31 cellular contexts compared by ENCODE assay signal in the genomic region with DNA sequence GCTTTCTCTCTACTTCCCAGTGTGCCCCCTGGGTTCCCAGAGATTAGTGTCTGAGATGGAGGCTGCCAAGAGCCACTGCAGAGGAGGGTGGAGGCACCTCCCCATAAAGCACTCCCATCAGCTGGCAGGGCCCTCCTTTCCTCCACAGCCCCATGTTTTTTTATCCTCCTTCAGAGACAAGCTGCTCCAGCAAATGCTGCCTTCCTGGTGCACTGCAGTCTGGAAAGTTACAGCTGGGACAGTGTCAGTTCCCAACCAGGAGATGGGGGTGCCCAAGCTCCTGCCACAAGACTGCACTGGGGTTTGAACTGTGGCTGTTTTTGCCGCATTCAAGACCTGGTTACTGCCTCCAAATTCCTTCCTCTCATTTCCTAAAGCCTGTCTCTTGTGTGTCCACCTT.
"Had no signal": no experiment of that assay in that cellular context is flagged by ENCODE, and none has a peak within 500 bp of the region (broad histone marks: within the 10 kb centered on the region; RNA-seq: fewer than 3 reads in every experiment).

No MANE protein-coding gene starts in this region.

- H3K27me3 ChIP-seq: brain microvascular endothelial cell, foreskin keratinocyte, heart left ventricle, upper lobe of right lung had no signal

- H3K4me1 Mint-ChIP-seq: activated CD4-positive, alpha-beta T cell treated with anti-CD3 and anti-CD28 coated beads, Interleukin-2, amount 10 ng/mL, durations not matched to agents 7 days and 5 days; activated T-helper 17 cell treated with anti-CD3 and anti-CD28 coated beads, Interleukin-2, amount 50 U/mL, for 72 hours; natural killer cell; stimulated activated naive B cell treated with anti-CD40 and anti-IgM and Interleukin-4, amounts not matched to agents 10 μg/mL and 1 μg/mL and 100 μg/mL, for 72 hours had no signal

- H3K27ac ChIP-seq: brain microvascular endothelial cell, esophagus muscularis mucosa, foreskin keratinocyte, heart left ventricle, lower lobe of right lung, neutrophil, prostate gland, stomach, tibial artery, upper lobe of right lung had no signal

- H3K9me3 ChIP-seq: esophagus muscularis mucosa, heart left ventricle, lower lobe of right lung, neutrophil, prostate gland, stomach, tibial artery, upper lobe of right lung had no signal

- H3K36me3 Mint-ChIP-seq: natural killer cell; stimulated activated naive B cell treated with anti-CD40 and anti-IgM and Interleukin-4, amounts not matched to agents 10 μg/mL and 1 μg/mL and 100 μg/mL, for 72 hours had no signal

- H3K9me3 Mint-ChIP-seq: activated CD4-positive, alpha-beta T cell treated with anti-CD3 and anti-CD28 coated beads, Interleukin-2, amount 10 ng/mL, durations not matched to agents 7 days and 5 days; activated CD8-positive, alpha-beta T cell treated with anti-CD3 and anti-CD28 coated beads for 36 hours; activated T-cell treated with anti-CD3 and anti-CD28 coated beads, Interleukin-2, amount 50 U/mL, for 4 hours; activated T-helper 17 cell treated with anti-CD3 and anti-CD28 coated beads, Interleukin-2, amount 50 U/mL, for 72 hours; dendritic cell treated with granulocyte-macrophage colony-stimulating factor and Interleukin-4, amounts not matched to agents 40 ng/mL and 50 ng/mL, for 4 days; stimulated activated naive B cell treated with anti-CD40 and anti-IgM and Interleukin-4, amounts not matched to agents 10 μg/mL and 1 μg/mL and 100 μg/mL, for 72 hours; T-helper 1 cell treated with Interleukin-12 subunit alpha and Interleukin-12 subunit beta and Interleukin-4 antibody, amounts not matched to agents 30 μg/mL and 1 μg/mL, for 36 hours had no signal

- ATAC-seq: activated CD8-positive, alpha-beta T cell treated with anti-CD3 and anti-CD28 coated beads for 36 hours; activated T-cell treated with anti-CD3 and anti-CD28 coated beads, Interleukin-2, amount 50 U/mL, for 4 hours; activated T-helper 17 cell treated with anti-CD3 and anti-CD28 coated beads, Interleukin-2, amount 50 U/mL, for 72 hours; foreskin keratinocyte; left lobe of liver; lower lobe of right lung; natural killer cell; stimulated activated naive B cell treated with anti-CD40 and anti-IgM and Interleukin-4, amounts not matched to agents 10 μg/mL and 1 μg/mL and 100 μg/mL, for 72 hours; upper lobe of right lung had no signal

- H3K27ac Mint-ChIP-seq: activated CD4-positive, alpha-beta T cell treated with anti-CD3 and anti-CD28 coated beads, Interleukin-2, amount 10 ng/mL, durations not matched to agents 7 days and 5 days; activated CD8-positive, alpha-beta T cell treated with anti-CD3 and anti-CD28 coated beads for 36 hours; activated T-helper 17 cell treated with anti-CD3 and anti-CD28 coated beads, Interleukin-2, amount 50 U/mL, for 72 hours; dendritic cell treated with granulocyte-macrophage colony-stimulating factor and Interleukin-4, amounts not matched to agents 40 ng/mL and 50 ng/mL, for 4 days; natural killer cell; stimulated activated naive B cell treated with anti-CD40 and anti-IgM and Interleukin-4, amounts not matched to agents 10 μg/mL and 1 μg/mL and 100 μg/mL, for 72 hours; T-helper 1 cell treated with Interleukin-12 subunit alpha and Interleukin-12 subunit beta and Interleukin-4 antibody, amounts not matched to agents 30 μg/mL and 1 μg/mL, for 36 hours had no signal

- H3K4me3 Mint-ChIP-seq: activated CD4-positive, alpha-beta T cell treated with anti-CD3 and anti-CD28 coated beads, Interleukin-2, amount 10 ng/mL, durations not matched to agents 7 days and 5 days; activated CD8-positive, alpha-beta T cell treated with anti-CD3 and anti-CD28 coated beads for 36 hours; activated T-cell treated with anti-CD3 and anti-CD28 coated beads, Interleukin-2, amount 50 U/mL, for 4 hours; activated T-helper 17 cell treated with anti-CD3 and anti-CD28 coated beads, Interleukin-2, amount 50 U/mL, for 72 hours; dendritic cell treated with granulocyte-macrophage colony-stimulating factor and Interleukin-4, amounts not matched to agents 40 ng/mL and 50 ng/mL, for 4 days; natural killer cell; stimulated activated naive B cell treated with anti-CD40 and anti-IgM and Interleukin-4, amounts not matched to agents 10 μg/mL and 1 μg/mL and 100 μg/mL, for 72 hours; T-helper 1 cell treated with Interleukin-12 subunit alpha and Interleukin-12 subunit beta and Interleukin-4 antibody, amounts not matched to agents 30 μg/mL and 1 μg/mL, for 36 hours had no signal

- H3K36me3 ChIP-seq: brain microvascular endothelial cell, esophagus muscularis mucosa, heart left ventricle, lower lobe of right lung, neutrophil, prostate gland, stomach, tibial artery, upper lobe of right lung had no signal

- H3K4me3 ChIP-seq: esophagus muscularis mucosa, heart left ventricle, lower lobe of right lung, prostate gland, stomach, tibial artery, upper lobe of right lung had no signal

- H3K4me1 ChIP-seq: esophagus muscularis mucosa, foreskin keratinocyte, lower lobe of right lung, prostate gland, tibial artery, upper lobe of right lung had no signal

- DNase-seq: activated CD4-positive, alpha-beta T cell treated with anti-CD3 and anti-CD28 coated beads, Interleukin-2, amount 10 ng/mL, durations not matched to agents 7 days and 5 days; activated CD4-positive, CD25-positive, alpha-beta regulatory T cell treated with anti-CD3 and anti-CD28 coated beads, Interleukin-2, amount 50 U/mL, for 72 hours; activated CD8-positive, alpha-beta T cell treated with anti-CD3 and anti-CD28 coated beads for 36 hours; activated gamma-delta T cell treated with Interleukin-2 at 50 U/mL for 16 hours; activated naive CD4-positive, alpha-beta T cell treated with anti-CD3 and anti-CD28 coated beads, Interleukin-2, amount 50 U/mL, for 16 hours; activated T-cell treated with anti-CD3 and anti-CD28 coated beads, Interleukin-2, amount 50 U/mL, for 4 hours; amniotic stem cell; brain microvascular endothelial cell; effector CD4-positive, alpha-beta T cell; foreskin keratinocyte; heart left ventricle; hypothalamus; kidney glomerular epithelial cell; lower lobe of right lung; mesendoderm; natural killer cell; retina; stimulated activated CD4-positive, alpha-beta T cell treated with anti-CD3 and anti-CD28 coated beads, Interleukin-15, amount 100 ng/mL, for 24 hours; stimulated activated CD4-positive, alpha-beta T cell treated with anti-CD3 and anti-CD28 coated beads, Interleukin-2, amount 100 ng/mL, for 24 hours; stimulated activated naive B cell treated with anti-CD40 and anti-IgM and Interleukin-4, amounts not matched to agents 10 μg/mL and 1 μg/mL and 100 μg/mL, for 72 hours; stomach; T-helper 9 cell; tibial artery; upper lobe of right lung had no signal

- H3K27me3 Mint-ChIP-seq: activated CD4-positive, alpha-beta T cell treated with anti-CD3 and anti-CD28 coated beads, Interleukin-2, amount 10 ng/mL, durations not matched to agents 7 days and 5 days; activated CD8-positive, alpha-beta T cell treated with anti-CD3 and anti-CD28 coated beads for 36 hours; activated T-helper 17 cell treated with anti-CD3 and anti-CD28 coated beads, Interleukin-2, amount 50 U/mL, for 72 hours; dendritic cell treated with granulocyte-macrophage colony-stimulating factor and Interleukin-4, amounts not matched to agents 40 ng/mL and 50 ng/mL, for 4 days had no signal
